Comparison of ENCODE assay signal across 28 cellular contexts in the genomic region with DNA sequence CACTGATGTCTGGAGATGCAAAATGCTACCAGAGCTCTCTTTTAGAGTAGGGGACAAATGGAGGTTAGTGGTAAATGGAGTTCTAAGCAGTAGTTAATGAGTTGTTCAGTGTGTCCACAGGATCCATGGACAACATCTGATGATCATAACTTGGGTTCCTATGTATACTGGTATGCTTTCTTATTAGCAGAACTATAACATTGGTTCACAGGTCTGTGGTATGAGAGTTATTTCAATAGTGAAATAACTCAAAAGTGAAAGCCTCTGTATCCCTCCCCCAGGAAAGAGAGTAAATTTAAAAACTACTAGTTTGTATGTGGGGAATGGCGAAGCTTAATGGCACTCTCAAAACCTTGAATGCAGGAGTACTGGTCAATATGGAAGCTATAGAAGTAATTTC.
"Had no signal": no experiment of that assay in that cellular context is flagged by ENCODE, and none has a peak within 500 bp of the region (broad histone marks: within the 10 kb centered on the region; RNA-seq: fewer than 3 reads in every experiment).

No MANE protein-coding gene starts in this region.

- H3K27me3 ChIP-seq: adrenal gland, breast epithelium, cardiac muscle cell, colonic mucosa had no signal

- H3K9me3 ChIP-seq: adrenal gland, colonic mucosa had no signal

- H3K4me1 ChIP-seq: adrenal gland, breast epithelium, colonic mucosa had no signal

- H3K4me3 ChIP-seq: adrenal gland, breast epithelium, cardiac muscle cell, colonic mucosa had no signal

- ATAC-seq: activated CD4-positive, alpha-beta T cell treated with anti-CD3 and anti-CD28 coated beads for 36 hours; activated CD8-positive, alpha-beta memory T cell treated with anti-CD3 and anti-CD28 coated beads, Interleukin-2, amount 10 ng/mL, durations not matched to agents 7 days and 5 days; activated CD8-positive, alpha-beta T cell treated with anti-CD3 and anti-CD28 coated beads, Interleukin-2, amount 10 ng/mL, durations not matched to agents 7 days and 5 days; activated naive CD8-positive, alpha-beta T cell treated with anti-CD3 and anti-CD28 coated beads, Interleukin-2, amount 50 U/mL, for 24 hours; esophagus mucosa had no signal

- DNase-seq: activated CD4-positive, alpha-beta memory T cell treated with anti-CD3 and anti-CD28 coated beads for 36 hours; activated CD4-positive, alpha-beta T cell treated with anti-CD3 and anti-CD28 coated beads for 36 hours; activated CD4-positive, alpha-beta T cell treated with anti-CD3 and anti-CD28 coated beads, Interleukin-2, amount 10 ng/mL, durations not matched to agents 24 days and 14 days; activated CD4-positive, CD25-positive, alpha-beta regulatory T cell; activated CD4-positive, CD25-positive, alpha-beta regulatory T cell treated with anti-CD3 and anti-CD28 coated beads, Interleukin-2, amount 50 U/mL, for 72 hours; activated CD8-positive, alpha-beta memory T cell treated with anti-CD3 and anti-CD28 coated beads, Interleukin-2, amount 10 ng/mL, durations not matched to agents 7 days and 5 days; activated CD8-positive, alpha-beta memory T cell treated with anti-CD3 and anti-CD28 coated beads, Interleukin-2, amount 50 U/mL, for 4 hours; activated CD8-positive, alpha-beta T cell treated with anti-CD3 and anti-CD28 coated beads, Interleukin-2, amount 10 ng/mL, durations not matched to agents 7 days and 5 days; activated effector memory CD4-positive, alpha-beta T cell treated with anti-CD3 and anti-CD28 coated beads, Interleukin-2, amount 50 U/mL, for 16 hours; activated naive CD4-positive, alpha-beta T cell treated with anti-CD3 and anti-CD28 coated beads for 36 hours; activated naive CD8-positive, alpha-beta T cell treated with anti-CD3 and anti-CD28 coated beads for 36 hours; activated naive CD8-positive, alpha-beta T cell treated with anti-CD3 and anti-CD28 coated beads, Interleukin-2, amount 50 U/mL, for 24 hours; activated T-cell treated with anti-CD3 and anti-CD28 coated beads, Interleukin-2, amount 50 U/mL, for 1 hour; activated T-cell treated with anti-CD3 and anti-CD28 coated beads, Interleukin-2, amount 50 U/mL, for 48 hours; adrenal gland; amygdala; aorta; central memory CD4-positive, alpha-beta T cell; cerebellar nuclear complex; colonic mucosa; effector CD8-positive, alpha-beta T cell; foreskin fibroblast; head of caudate nucleus; hypothalamus had no signal

- H3K27ac ChIP-seq: adrenal gland, breast epithelium, cardiac muscle cell, colonic mucosa, epithelial cell of prostate had no signal

- H3K36me3 ChIP-seq: adrenal gland, breast epithelium, cardiac muscle cell, colonic mucosa had no signal
